ENCODE assay signal across 8 cellular contexts in the genomic region with DNA sequence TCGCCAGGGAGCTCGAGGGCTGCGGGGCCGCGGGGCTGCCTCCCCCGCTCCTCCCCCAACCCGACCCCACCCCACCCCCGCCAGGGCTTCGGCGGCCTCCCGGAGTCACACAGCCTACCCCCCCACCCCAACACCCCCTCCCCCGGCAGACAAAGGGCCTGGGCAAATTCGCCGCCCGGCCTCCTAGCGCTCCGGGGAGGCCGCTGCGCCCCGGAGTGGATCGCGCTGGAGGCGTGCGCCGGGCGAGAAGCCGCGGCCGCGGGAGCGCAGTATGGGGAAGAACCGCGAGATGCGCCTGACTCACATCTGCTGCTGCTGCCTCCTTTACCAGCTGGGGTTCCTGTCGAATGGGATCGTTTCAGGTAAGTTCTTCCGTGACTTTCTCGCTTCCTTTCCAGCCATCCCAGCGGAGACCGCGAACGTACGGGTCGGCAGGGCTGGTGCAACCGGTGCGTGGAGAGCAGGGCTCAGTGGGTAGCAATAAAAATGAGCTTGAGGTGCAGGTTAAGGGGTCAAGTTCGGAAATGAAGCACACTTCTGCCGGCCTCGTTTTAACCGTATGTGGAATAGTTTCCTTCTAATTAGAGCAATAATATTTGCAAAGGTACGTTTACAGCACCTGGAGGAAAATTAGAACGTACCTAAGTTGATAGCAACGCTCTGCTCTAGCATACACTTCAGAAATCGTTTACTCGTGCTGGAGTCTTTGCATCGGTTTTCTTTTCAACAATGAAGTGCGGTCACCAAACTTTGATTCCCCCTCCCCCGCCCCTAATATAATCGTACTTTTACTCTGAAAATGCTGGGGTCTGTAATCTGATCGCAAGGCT. TPM values are rescaled to one million over a fixed set of nuclear protein-coding genes. Genes with fewer than 3 reads are reported as not detected.
A peak's percentile ranks its signal among the peaks of the same experiment; 100 is the strongest.
DNase-seq lines count a peak whose midpoint lies in the region; ATAC-seq and TF ChIP-seq lines count a peak whose summit lies in the region.

A gene with protein sequence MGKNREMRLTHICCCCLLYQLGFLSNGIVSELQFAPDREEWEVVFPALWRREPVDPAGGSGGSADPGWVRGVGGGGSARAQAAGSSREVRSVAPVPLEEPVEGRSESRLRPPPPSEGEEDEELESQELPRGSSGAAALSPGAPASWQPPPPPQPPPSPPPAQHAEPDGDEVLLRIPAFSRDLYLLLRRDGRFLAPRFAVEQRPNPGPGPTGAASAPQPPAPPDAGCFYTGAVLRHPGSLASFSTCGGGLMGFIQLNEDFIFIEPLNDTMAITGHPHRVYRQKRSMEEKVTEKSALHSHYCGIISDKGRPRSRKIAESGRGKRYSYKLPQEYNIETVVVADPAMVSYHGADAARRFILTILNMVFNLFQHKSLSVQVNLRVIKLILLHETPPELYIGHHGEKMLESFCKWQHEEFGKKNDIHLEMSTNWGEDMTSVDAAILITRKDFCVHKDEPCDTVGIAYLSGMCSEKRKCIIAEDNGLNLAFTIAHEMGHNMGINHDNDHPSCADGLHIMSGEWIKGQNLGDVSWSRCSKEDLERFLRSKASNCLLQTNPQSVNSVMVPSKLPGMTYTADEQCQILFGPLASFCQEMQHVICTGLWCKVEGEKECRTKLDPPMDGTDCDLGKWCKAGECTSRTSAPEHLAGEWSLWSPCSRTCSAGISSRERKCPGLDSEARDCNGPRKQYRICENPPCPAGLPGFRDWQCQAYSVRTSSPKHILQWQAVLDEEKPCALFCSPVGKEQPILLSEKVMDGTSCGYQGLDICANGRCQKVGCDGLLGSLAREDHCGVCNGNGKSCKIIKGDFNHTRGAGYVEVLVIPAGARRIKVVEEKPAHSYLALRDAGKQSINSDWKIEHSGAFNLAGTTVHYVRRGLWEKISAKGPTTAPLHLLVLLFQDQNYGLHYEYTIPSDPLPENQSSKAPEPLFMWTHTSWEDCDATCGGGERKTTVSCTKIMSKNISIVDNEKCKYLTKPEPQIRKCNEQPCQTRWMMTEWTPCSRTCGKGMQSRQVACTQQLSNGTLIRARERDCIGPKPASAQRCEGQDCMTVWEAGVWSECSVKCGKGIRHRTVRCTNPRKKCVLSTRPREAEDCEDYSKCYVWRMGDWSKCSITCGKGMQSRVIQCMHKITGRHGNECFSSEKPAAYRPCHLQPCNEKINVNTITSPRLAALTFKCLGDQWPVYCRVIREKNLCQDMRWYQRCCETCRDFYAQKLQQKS (plus strand): TSS at position 178 of the 830 bp plus-strand sequence. CDS start 94 bp downstream, at position 272.

- no peak within 1 kb of the TSS for H3K27ac Mint-ChIP-seq in Caco-2 (ENCODE audit: unreplicated experiment)

- H3K9me3 ChIP-seq in Caco-2 (no peaks in the 10 kb centered on the region), mucosa of rectum (ENCODE audit: control insufficient read depth in 2 of 2, low read length in 2 of 2) (no peaks in the 10 kb centered on the region), aorta (ENCODE audit: control insufficient read depth, low read length) (no peaks in the 10 kb centered on the region)

- no peaks in the 10 kb centered on the region for H3K9me3 Mint-ChIP-seq in Caco-2 (ENCODE audit: unreplicated experiment)

- H3K4me1 Mint-ChIP-seq in Caco-2 (ENCODE audit: low read depth, unreplicated experiment) = no peaks in the 10 kb centered on the region

- CTCF ChIA-PET in Caco-2 (lab: Charles Lee) = interaction anchor here (0.7 to 0.8 kb wide), 3 partner anchors 38 to 422 kb away, joined by 3 to 6 read pairs (median 5); no protein-coding TSS in a partner anchor

- peak in 1 of 2 experiments; percentile 46 for DNase-seq in Caco-2
- peak; percentile 71 for DNase-seq in HCEC 1CT
- peak; percentile 39 for DNase-seq in SKM-1 (lab: John Stamatoyannopoulos, UW; ENCODE audit: unreplicated experiment)
- DNase-seq in erythroblast (lab: John Stamatoyannopoulos, UW) = peak; percentile 37 to 54
- DNase-seq in aorta = no peak
- no peak for DNase-seq in NCI-H2029 (lab: John Stamatoyannopoulos, UW)

- H3K27me3 ChIP-seq in Caco-2 (replicated peaks; ENCODE audit: control insufficient read depth, insufficient read depth, low read length) = peaks cover 3% of the 10 kb centered on the region
- peaks cover 3 to 16% of the 10 kb centered on the region in 2 donors for H3K27me3 ChIP-seq in mucosa of rectum (ENCODE audit: control insufficient read depth in 2 of 2, insufficient read depth in 2 of 2, low read length in 2 of 2)
- no peaks in the 10 kb centered on the region for H3K27me3 ChIP-seq in aorta (ENCODE audit: control insufficient read depth in 1 of 2, insufficient read depth in 2 of 2, low read length in 1 of 2)

- 0% methylated on average over 51 to 60 of the region's 60 CpGs for WGBS in aorta, 2 donors

- H3K27me3 Mint-ChIP-seq in Caco-2 (ENCODE audit: insufficient read depth, unreplicated experiment) = peaks cover 25% of the 10 kb centered on the region

- no peak within 1 kb of the TSS for H3K27ac ChIP-seq in mucosa of rectum (ENCODE audit: low read depth in 2 of 2, low read length in 2 of 2)
- H3K27ac ChIP-seq in aorta (ENCODE audit: low read depth in 1 of 2, low read length in 2 of 2) = no peak within 1 kb of the TSS

- POLR2A ChIA-PET in Caco-2 (lab: Charles Lee) = no interaction called here

- peak within 1 kb of the TSS; percentile 0 to 34 for H3K9ac ChIP-seq in mucosa of rectum (ENCODE audit: low read depth in 1 of 2, low read length in 2 of 2)

- no peak for TF ChIP-seq POLR2A in erythroblast (IDR thresholded peaks at IDR 0.05; ENCODE audit: low read length)

- TF ChIP-seq CTCF in Caco-2 (IDR thresholded peaks at IDR 0.05; ENCODE audit: insufficient read depth in 1 of 2, low read depth in 1 of 2, low read length in 1 of 2, severe bottlenecking in 1 of 2, unreplicated experiment in 1 of 2) = no peak

- intact Hi-C loops in Caco-2 (cut with micrococcal nuclease; ENCODE audit: unreplicated experiment) = loop anchor here (5.0 to 10.0 kb wide), 2 partner anchors 48 to 96 kb away; no protein-coding TSS in a partner anchor
- intact Hi-C loops in aorta (cut with DNase I) = no loop called here

- H3K4me1 ChIP-seq in Caco-2 = no peaks in the 10 kb centered on the region; the same call in 1 of the 2 replicates
- peaks cover 3 to 8% of the 10 kb centered on the region in 2 donors for H3K4me1 ChIP-seq in mucosa of rectum (ENCODE audit: control insufficient read depth in 2 of 2, insufficient read depth in 2 of 2, low read length in 2 of 2)
- no peaks in the 10 kb centered on the region for H3K4me1 ChIP-seq in aorta (ENCODE audit: control insufficient read depth in 1 of 2, insufficient read depth in 2 of 2, low read length in 2 of 2)

- peak within 1 kb of the TSS; percentile 78 for H3K4me3 Mint-ChIP-seq in Caco-2 (ENCODE audit: unreplicated experiment)

- BruUV-seq in Caco-2 (replicated peaks; lab: Mats Ljungman, UMichigan) = no TSS peak

- ATAC-seq in aorta (ENCODE audit: low FRiP score) (no peak), GM19467 (IDR thresholded peaks at IDR 0.05; ENCODE audit: unreplicated experiment) (no peak)

- H3K36me3 Mint-ChIP-seq in Caco-2 (ENCODE audit: insufficient read depth, unreplicated experiment) = peaks cover 12% of the 10 kb centered on the region

- no peaks in the 10 kb centered on the region for H3K36me3 ChIP-seq in Caco-2 (ENCODE audit: control insufficient read depth, insufficient read depth, low read length)
- no peaks in the 10 kb centered on the region for H3K36me3 ChIP-seq in mucosa of rectum (ENCODE audit: control insufficient read depth in 2 of 2, insufficient read depth in 2 of 2, low read length in 2 of 2)
- H3K36me3 ChIP-seq in aorta (ENCODE audit: control insufficient read depth in 1 of 2, insufficient read depth in 2 of 2, low read length in 1 of 2) = no peaks in the 10 kb centered on the region

- H3K4me3 ChIP-seq in Caco-2 (ENCODE audit: low read depth, low read length) = peak within 1 kb of the TSS; percentile 40
- peak within 1 kb of the TSS; percentile 44 to 77 for H3K4me3 ChIP-seq in mucosa of rectum (ENCODE audit: low read length in 2 of 2)
- peak within 1 kb of the TSS; percentile 55 to 63 for H3K4me3 ChIP-seq in aorta (ENCODE audit: low read length in 2 of 2)

RNA-seq across cellular contexts. Expression of the gene that starts here (rescaled TPM):
- total RNA-seq in Caco-2 (2022) (0.95 and 2.4 TPM in 2 replicates), aorta (under 1 TPM; 0.30 to 0.42 TPM)
- polyA plus RNA-seq in aorta = under 1 TPM; 0.25 to 0.79 TPM

Comparison
In these comparisons a context has a peak if more than half of its experiments do, and no peak if none do; other contexts are left out.
1. DNase-seq: peak in HCEC 1CT (single experiment), SKM-1 (single experiment) and erythroblast (2 of 2); none in aorta (0 of 2) and NCI-H2029 (single experiment).
2. Peak in every context shown above with its lines, with median percentiles within 50 percentile points of each other: H3K4me3 ChIP-seq.